ENCODE assay signal across 1 cellular context in the genomic region with DNA sequence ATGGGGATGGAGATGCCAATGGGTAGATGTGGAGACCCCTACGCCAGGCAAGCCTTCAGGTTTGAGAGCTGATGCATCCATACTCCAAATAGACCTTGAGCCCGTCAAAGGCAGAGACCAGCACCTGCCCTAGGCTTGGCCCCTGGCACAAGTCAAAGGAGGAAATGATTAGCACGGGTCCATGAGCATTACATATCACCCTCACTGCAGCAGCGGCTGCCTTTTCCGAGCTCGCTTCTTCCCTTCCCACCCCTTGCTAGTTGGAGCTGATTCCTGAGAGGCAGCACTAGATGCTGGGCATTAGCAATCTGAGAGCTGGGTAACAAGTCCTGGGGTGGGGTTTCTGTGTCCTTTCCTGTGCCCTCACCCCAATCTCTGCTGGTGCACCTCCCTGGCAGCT.
TF ChIP-seq lines count a peak whose summit lies in the region.

No MANE protein-coding gene starts in this region.

TF ChIP-seq in IMR-90, 13 proteins besides CTCF, POLR2A, EP300 and RAD21:
- TF ChIP-seq CEBPB (IDR thresholded peaks at IDR 0.05; ENCODE audit: low read depth, low read length), result no peak
